1 cellular context compared by ENCODE assay signal in genomic region chr15:50354838-50355611, GRCh38.
TF ChIP-seq lines count a peak whose summit lies in the region.

GABPB1 (minus strand) TSS chr15:50355198; CDS start chr15:50309798, 45,400 bp downstream.

TF ChIP-seq in WTC11, 78 proteins besides CTCF, POLR2A, EP300 and RAD21 (continued from another document):
- peak; percentile 6 for TF ChIP-seq FOXP4 (CRISPR knock-in tag; IDR thresholded peaks at IDR 0.05)
- TF ChIP-seq MYBL2 (CRISPR knock-in tag; IDR thresholded peaks at IDR 0.05): peak; percentile 86
- 0 out of 2 replicates have a peak, but pooled peaks have one; percentile 15 for TF ChIP-seq RELA (CRISPR knock-in tag; IDR thresholded peaks at IDR 0.05; ENCODE audit: borderline replicate concordance)
- TF ChIP-seq, protein P1, sequence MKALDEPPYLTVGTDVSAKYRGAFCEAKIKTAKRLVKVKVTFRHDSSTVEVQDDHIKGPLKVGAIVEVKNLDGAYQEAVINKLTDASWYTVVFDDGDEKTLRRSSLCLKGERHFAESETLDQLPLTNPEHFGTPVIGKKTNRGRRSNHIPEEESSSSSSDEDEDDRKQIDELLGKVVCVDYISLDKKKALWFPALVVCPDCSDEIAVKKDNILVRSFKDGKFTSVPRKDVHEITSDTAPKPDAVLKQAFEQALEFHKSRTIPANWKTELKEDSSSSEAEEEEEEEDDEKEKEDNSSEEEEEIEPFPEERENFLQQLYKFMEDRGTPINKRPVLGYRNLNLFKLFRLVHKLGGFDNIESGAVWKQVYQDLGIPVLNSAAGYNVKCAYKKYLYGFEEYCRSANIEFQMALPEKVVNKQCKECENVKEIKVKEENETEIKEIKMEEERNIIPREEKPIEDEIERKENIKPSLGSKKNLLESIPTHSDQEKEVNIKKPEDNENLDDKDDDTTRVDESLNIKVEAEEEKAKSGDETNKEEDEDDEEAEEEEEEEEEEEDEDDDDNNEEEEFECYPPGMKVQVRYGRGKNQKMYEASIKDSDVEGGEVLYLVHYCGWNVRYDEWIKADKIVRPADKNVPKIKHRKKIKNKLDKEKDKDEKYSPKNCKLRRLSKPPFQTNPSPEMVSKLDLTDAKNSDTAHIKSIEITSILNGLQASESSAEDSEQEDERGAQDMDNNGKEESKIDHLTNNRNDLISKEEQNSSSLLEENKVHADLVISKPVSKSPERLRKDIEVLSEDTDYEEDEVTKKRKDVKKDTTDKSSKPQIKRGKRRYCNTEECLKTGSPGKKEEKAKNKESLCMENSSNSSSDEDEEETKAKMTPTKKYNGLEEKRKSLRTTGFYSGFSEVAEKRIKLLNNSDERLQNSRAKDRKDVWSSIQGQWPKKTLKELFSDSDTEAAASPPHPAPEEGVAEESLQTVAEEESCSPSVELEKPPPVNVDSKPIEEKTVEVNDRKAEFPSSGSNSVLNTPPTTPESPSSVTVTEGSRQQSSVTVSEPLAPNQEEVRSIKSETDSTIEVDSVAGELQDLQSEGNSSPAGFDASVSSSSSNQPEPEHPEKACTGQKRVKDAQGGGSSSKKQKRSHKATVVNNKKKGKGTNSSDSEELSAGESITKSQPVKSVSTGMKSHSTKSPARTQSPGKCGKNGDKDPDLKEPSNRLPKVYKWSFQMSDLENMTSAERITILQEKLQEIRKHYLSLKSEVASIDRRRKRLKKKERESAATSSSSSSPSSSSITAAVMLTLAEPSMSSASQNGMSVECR (CRISPR knock-in tag; IDR thresholded peaks at IDR 0.05; ENCODE audit: borderline replicate concordance): peak; percentile 63; the same call in 1 of the 2 replicates
- no peak for TF ChIP-seq NFATC4 (CRISPR knock-in tag; IDR thresholded peaks at IDR 0.05)
- no peak for TF ChIP-seq ZNF138 (CRISPR knock-in tag; conservative IDR thresholded peaks at IDR 0.05)
- TF ChIP-seq ZBTB43 (CRISPR knock-in tag; IDR thresholded peaks at IDR 0.05): peak; percentile 50
- TF ChIP-seq FOXK1 (CRISPR knock-in tag; IDR thresholded peaks at IDR 0.05): peak; percentile 73
- 0 out of 2 replicates have a peak, but pooled peaks have one; percentile 40 for TF ChIP-seq GABPB1 (CRISPR knock-in tag; IDR thresholded peaks at IDR 0.05)
- TF ChIP-seq, protein P2, sequence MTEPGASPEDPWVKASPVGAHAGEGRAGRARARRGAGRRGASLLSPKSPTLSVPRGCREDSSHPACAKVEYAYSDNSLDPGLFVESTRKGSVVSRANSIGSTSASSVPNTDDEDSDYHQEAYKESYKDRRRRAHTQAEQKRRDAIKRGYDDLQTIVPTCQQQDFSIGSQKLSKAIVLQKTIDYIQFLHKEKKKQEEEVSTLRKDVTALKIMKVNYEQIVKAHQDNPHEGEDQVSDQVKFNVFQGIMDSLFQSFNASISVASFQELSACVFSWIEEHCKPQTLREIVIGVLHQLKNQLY (CRISPR knock-in tag; IDR thresholded peaks at IDR 0.05): no peak
- TF ChIP-seq TEAD1 (CRISPR knock-in tag; IDR thresholded peaks at IDR 0.05): peak; percentile 32
- TF ChIP-seq ZNF263 (CRISPR knock-in tag; IDR thresholded peaks at IDR 0.05; ENCODE audit: low read depth): 0 out of 2 replicates have a peak, but pooled peaks have one; percentile 40
- peak; percentile 28; the same call in 1 of the 2 replicates for TF ChIP-seq ZNF232 (CRISPR knock-in tag; IDR thresholded peaks at IDR 0.05)
- TF ChIP-seq, protein P3, sequence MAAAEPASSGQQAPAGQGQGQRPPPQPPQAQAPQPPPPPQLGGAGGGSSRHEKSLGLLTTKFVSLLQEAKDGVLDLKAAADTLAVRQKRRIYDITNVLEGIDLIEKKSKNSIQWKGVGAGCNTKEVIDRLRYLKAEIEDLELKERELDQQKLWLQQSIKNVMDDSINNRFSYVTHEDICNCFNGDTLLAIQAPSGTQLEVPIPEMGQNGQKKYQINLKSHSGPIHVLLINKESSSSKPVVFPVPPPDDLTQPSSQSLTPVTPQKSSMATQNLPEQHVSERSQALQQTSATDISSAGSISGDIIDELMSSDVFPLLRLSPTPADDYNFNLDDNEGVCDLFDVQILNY (CRISPR knock-in tag; IDR thresholded peaks at IDR 0.05): peak; percentile 53
- peak; percentile 98 for TF ChIP-seq MAX (CRISPR knock-in tag; IDR thresholded peaks at IDR 0.05)
- peak; percentile 28; the same call in 1 of the 2 replicates for TF ChIP-seq ETV6 (CRISPR knock-in tag; IDR thresholded peaks at IDR 0.05)
